ENCODE assay signal across 8 cellular contexts in genomic region chr9:96217756-96218693, GRCh38.
DNase-seq lines count a peak whose midpoint lies in the region; ATAC-seq lines count a peak whose summit lies in the region.

No MANE protein-coding gene starts in this region.

- peak; percentile 54 for DNase-seq in SIG-M5 treated with dmso at 0.1 percent for 504 hours (lab: John Stamatoyannopoulos, UW; ENCODE audit: unreplicated experiment)
- DNase-seq in SIG-M5 (lab: John Stamatoyannopoulos, UW): no peak
- DNase-seq in NCI-H82 treated with DMSO at 0.1 percent for 48 hours (lab: John Stamatoyannopoulos, UW; ENCODE audit: unreplicated experiment): peak; percentile 17
- DNase-seq in activated CD8-positive, alpha-beta memory T cell treated with anti-CD3 and anti-CD28 coated beads for 1 hour (ENCODE audit: extremely low read depth in 1 of 2, low read depth in 1 of 2): peak; percentile 37 to 73
- peak; percentile 53 for DNase-seq in effector CD8-positive, alpha-beta T cell (lab: John Stamatoyannopoulos, UW)
- peak; percentile 75 for DNase-seq in medulla oblongata (ENCODE audit: extremely low spot score)
- DNase-seq in stimulated activated CD4-positive, alpha-beta T cell treated with anti-CD3 and anti-CD28 coated beads, TNF-alpha, amount 100 ng/mL, for 4 hours (ENCODE audit: low read depth in 3 of 3): peak; percentile 51 to 75 (median 53)

- peak; percentile 70 for ATAC-seq in HG03196 (IDR thresholded peaks at IDR 0.05; ENCODE audit: unreplicated experiment)
